1 cellular context compared by ENCODE assay signal in genomic region chr1:62228883-62229187, GRCh38.
TF ChIP-seq lines count a peak whose summit lies in the region.

No MANE protein-coding gene starts in this region.

TF ChIP-seq in Ishikawa, 13 proteins besides CTCF, POLR2A, EP300 and RAD21 (continued from another document):
- TF ChIP-seq, protein P1, sequence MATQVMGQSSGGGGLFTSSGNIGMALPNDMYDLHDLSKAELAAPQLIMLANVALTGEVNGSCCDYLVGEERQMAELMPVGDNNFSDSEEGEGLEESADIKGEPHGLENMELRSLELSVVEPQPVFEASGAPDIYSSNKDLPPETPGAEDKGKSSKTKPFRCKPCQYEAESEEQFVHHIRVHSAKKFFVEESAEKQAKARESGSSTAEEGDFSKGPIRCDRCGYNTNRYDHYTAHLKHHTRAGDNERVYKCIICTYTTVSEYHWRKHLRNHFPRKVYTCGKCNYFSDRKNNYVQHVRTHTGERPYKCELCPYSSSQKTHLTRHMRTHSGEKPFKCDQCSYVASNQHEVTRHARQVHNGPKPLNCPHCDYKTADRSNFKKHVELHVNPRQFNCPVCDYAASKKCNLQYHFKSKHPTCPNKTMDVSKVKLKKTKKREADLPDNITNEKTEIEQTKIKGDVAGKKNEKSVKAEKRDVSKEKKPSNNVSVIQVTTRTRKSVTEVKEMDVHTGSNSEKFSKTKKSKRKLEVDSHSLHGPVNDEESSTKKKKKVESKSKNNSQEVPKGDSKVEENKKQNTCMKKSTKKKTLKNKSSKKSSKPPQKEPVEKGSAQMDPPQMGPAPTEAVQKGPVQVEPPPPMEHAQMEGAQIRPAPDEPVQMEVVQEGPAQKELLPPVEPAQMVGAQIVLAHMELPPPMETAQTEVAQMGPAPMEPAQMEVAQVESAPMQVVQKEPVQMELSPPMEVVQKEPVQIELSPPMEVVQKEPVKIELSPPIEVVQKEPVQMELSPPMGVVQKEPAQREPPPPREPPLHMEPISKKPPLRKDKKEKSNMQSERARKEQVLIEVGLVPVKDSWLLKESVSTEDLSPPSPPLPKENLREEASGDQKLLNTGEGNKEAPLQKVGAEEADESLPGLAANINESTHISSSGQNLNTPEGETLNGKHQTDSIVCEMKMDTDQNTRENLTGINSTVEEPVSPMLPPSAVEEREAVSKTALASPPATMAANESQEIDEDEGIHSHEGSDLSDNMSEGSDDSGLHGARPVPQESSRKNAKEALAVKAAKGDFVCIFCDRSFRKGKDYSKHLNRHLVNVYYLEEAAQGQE (IDR thresholded peaks at IDR 0.05; ENCODE audit: low read depth): no peak
- TF ChIP-seq CEBPB (IDR thresholded peaks at IDR 0.05) (no peak), CREB1 (IDR thresholded peaks at IDR 0.05; ENCODE audit: low read depth) (no peak), TAF1 (IDR thresholded peaks at IDR 0.05; ENCODE audit: low read depth) (no peak), FOXM1 (IDR thresholded peaks at IDR 0.05; ENCODE audit: borderline replicate concordance, low read depth) (no peak), YY1 (IDR thresholded peaks at IDR 0.05; ENCODE audit: low read depth) (no peak), EGR1 (IDR thresholded peaks at IDR 0.05) (no peak), TEAD4 (IDR thresholded peaks at IDR 0.05) (no peak), NFIC (IDR thresholded peaks at IDR 0.05) (peak; percentile 43; the same call in 1 of the 2 replicates)
- TF ChIP-seq, protein P2, sequence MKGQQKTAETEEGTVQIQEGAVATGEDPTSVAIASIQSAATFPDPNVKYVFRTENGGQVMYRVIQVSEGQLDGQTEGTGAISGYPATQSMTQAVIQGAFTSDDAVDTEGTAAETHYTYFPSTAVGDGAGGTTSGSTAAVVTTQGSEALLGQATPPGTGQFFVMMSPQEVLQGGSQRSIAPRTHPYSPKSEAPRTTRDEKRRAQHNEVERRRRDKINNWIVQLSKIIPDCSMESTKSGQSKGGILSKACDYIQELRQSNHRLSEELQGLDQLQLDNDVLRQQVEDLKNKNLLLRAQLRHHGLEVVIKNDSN (IDR thresholded peaks at IDR 0.05): no peak
